Comparison of ENCODE assay signal across 8 cellular contexts in the genomic region with DNA sequence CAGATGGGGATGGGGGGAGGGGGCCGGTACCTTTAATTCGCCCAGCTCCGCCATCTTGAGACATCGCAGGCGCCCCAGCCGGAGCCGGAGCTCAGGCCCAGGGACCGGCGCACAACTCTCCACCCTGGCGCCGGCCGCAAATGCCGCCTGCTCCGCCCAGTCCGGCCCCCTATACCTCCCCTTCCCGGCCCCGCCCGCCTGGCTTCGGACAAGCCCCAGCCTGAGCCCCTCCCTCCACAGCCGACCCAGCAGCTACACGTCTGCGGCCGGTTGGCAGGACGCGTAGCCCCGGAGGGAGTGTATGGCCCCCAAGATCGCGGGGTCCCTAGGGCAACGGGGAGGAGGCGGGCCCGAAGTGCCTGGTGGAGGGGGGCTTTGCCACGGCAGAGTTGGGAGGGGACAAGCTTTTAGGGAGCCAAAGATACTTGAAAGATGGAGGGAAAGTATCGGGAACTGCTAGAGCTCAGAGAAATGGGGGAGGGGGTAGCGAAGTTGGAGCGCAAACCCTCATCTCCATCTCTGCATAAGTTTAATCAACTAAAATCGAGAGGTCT. TPM values are rescaled to one million over a fixed set of nuclear protein-coding genes. Genes with fewer than 3 reads are reported as not detected.
DNase-seq lines count a peak whose midpoint lies in the region; ATAC-seq and TF ChIP-seq lines count a peak whose summit lies in the region.

PIAS3 (minus strand) TSS at position 145 of the 554 bp plus-strand sequence; CDS start at position 54, 91 bp downstream.

- H3K4me1 ChIP-seq in mucosa of stomach (ENCODE audit: control insufficient read depth, insufficient read depth, low read length), result peaks cover 27% of the 10 kb centered on the region

- peak within 1 kb of the TSS; percentile 87 for H3K4me3 ChIP-seq in epithelial cell of proximal tubule (ENCODE audit: low read depth, low read length)
- H3K4me3 ChIP-seq in mucosa of stomach (ENCODE audit: low read length), result peak within 1 kb of the TSS; percentile 93

- no peaks in the 10 kb centered on the region for H3K9me3 ChIP-seq in mucosa of stomach (ENCODE audit: control insufficient read depth, low read length)

- DNase-seq in DMS114 treated with DMSO at 0.1 percent for 48 hours (lab: John Stamatoyannopoulos, UW; ENCODE audit: unreplicated experiment) (peak; percentile 98), OCI-M1 (lab: John Stamatoyannopoulos, UW) (peak; percentile 95), epithelial cell of proximal tubule (ENCODE audit: low read depth) (peak; percentile 13)
- DNase-seq in activated T-cell treated with anti-CD3 and anti-CD28 coated beads, Interleukin-2, amount 50 U/mL, for 1 hour, result peak; percentile 85
- DNase-seq in stimulated activated CD8-positive, alpha-beta memory T cell treated with anti-CD3 and anti-CD28 coated beads, Interleukin-4, amount 100 ng/mL, for 48 hours, result peak; percentile 95

- peaks cover 6 to 12% (median 9%) of the 10 kb centered on the region in 3 donors for H3K4me1 Mint-ChIP-seq in IgD-negative memory B cell

- no peaks in the 10 kb centered on the region for H3K9me3 Mint-ChIP-seq in IgD-negative memory B cell

- no peak for TF ChIP-seq CTCF in epithelial cell of proximal tubule (conservative IDR thresholded peaks at IDR 0.05; ENCODE audit: low read depth, low read length)

- no peaks in the 10 kb centered on the region for H3K27me3 Mint-ChIP-seq in IgD-negative memory B cell

- peak; percentile 73 for ATAC-seq in GM21529 (IDR thresholded peaks at IDR 0.05; ENCODE audit: unreplicated experiment)

- H3K9ac ChIP-seq in mucosa of stomach (ENCODE audit: low read length), result peak within 1 kb of the TSS; percentile 80

- H3K36me3 Mint-ChIP-seq in IgD-negative memory B cell, result no peaks in the 10 kb centered on the region

- peak within 1 kb of the TSS; percentile 84 to 96 (median 94) for H3K27ac Mint-ChIP-seq in IgD-negative memory B cell

- H3K36me3 ChIP-seq in mucosa of stomach (ENCODE audit: control insufficient read depth, insufficient read depth, low read length), result peaks cover 15% of the 10 kb centered on the region

- no peaks in the 10 kb centered on the region for H3K27me3 ChIP-seq in mucosa of stomach (ENCODE audit: control insufficient read depth, insufficient read depth, low read length)

- H3K4me3 Mint-ChIP-seq in IgD-negative memory B cell, result peak within 1 kb of the TSS; percentile 96 to 99 (median 97)

RNA-seq across cellular contexts. Expression of gene PIAS3, which starts in this region (rescaled TPM):
- polyA plus RNA-seq in IgD-negative memory B cell, result 16.9 TPM
- 17.8 and 27.8 TPM in 2 replicates for total RNA-seq in epithelial cell of proximal tubule

Comparison
In these comparisons a context has a peak if more than half of its experiments do, and no peak if none do; other contexts are left out.
1. Peak in every context shown above with its lines: DNase-seq, ATAC-seq and H3K4me3 ChIP-seq.
2. DNase-seq: peak in every context shown above with its lines; median percentile 98 in DMS114 treated with DMSO at 0.1 percent for 48 hours; 95 in OCI-M1; 95 in stimulated activated CD8-positive, alpha-beta memory T cell treated with anti-CD3 and anti-CD28 coated beads, Interleukin-4, amount 100 ng/mL, for 48 hours; 85 in activated T-cell treated with anti-CD3 and anti-CD28 coated beads, Interleukin-2, amount 50 U/mL, for 1 hour; 13 in epithelial cell of proximal tubule.